ENCODE assay signal across 11 cellular contexts in genomic region chr1:209751627-209752231, GRCh38. TPM values are rescaled to one million over a fixed set of nuclear protein-coding genes. Genes with fewer than 3 reads are reported as not detected.
DNase-seq lines count a peak whose midpoint lies in the region; ATAC-seq and TF ChIP-seq lines count a peak whose summit lies in the region.
"Had no signal": no experiment of that assay in that cellular context is flagged by ENCODE, and none has a peak within 500 bp of the region (broad histone marks: within the 10 kb centered on the region; RNA-seq: fewer than 3 reads in every experiment).

No MANE protein-coding gene starts in this region.

- DNase-seq in activated CD8-positive, alpha-beta memory T cell treated with anti-CD3 and anti-CD28 coated beads for 24 hours = peak; percentile 90
- no peak for DNase-seq in activated CD8-positive, alpha-beta memory T cell treated with anti-CD3 and anti-CD28 coated beads, Interleukin-2, amount 50 U/mL, for 4 hours
- DNase-seq in UCSD-AML1 (lab: John Stamatoyannopoulos, UW; ENCODE audit: unreplicated experiment) (no peak), HFFc6 (no peak)
- no peak for DNase-seq in effector CD4-positive, alpha-beta T cell
- DNase-seq: IMR-90 had no signal

- peak overlapping the region; percentile 27; the same call in 1 of the 2 replicates for H3K27ac ChIP-seq in VCaP

- no peaks in the 10 kb centered on the region for H3K27me3 Mint-ChIP-seq in stimulated activated naive CD8-positive, alpha-beta T cell treated with anti-CD3 and anti-CD28 coated beads, Interleukin-15, Interleukin-2, amounts not matched to agents 100 ng/mL and 50 ng/mL, for 24 hours
- H3K27me3 Mint-ChIP-seq in HFFc6 (ENCODE audit: insufficient read depth) = peaks cover 1% of the 10 kb centered on the region; the same call in 1 of the 2 replicates

- peaks cover 91% of the 10 kb centered on the region for H3K4me1 Mint-ChIP-seq in stimulated activated naive CD8-positive, alpha-beta T cell treated with anti-CD3 and anti-CD28 coated beads, Interleukin-15, Interleukin-2, amounts not matched to agents 100 ng/mL and 50 ng/mL, for 24 hours (ENCODE audit: low read depth)
- peaks cover 28% of the 10 kb centered on the region for H3K4me1 Mint-ChIP-seq in HFFc6 (ENCODE audit: low read depth)

- H3K9me3 Mint-ChIP-seq in stimulated activated naive CD8-positive, alpha-beta T cell treated with anti-CD3 and anti-CD28 coated beads, Interleukin-15, Interleukin-2, amounts not matched to agents 100 ng/mL and 50 ng/mL, for 24 hours = no peaks in the 10 kb centered on the region
- H3K9me3 Mint-ChIP-seq in HFFc6 = no peaks in the 10 kb centered on the region
- H3K9me3 Mint-ChIP-seq: type B pancreatic cell had no signal

- no peak for TF ChIP-seq CTCF in VCaP (conservative IDR thresholded peaks at IDR 0.05)
- no peak for TF ChIP-seq CTCF in HFFc6 (IDR thresholded peaks at IDR 0.05)

- peak overlapping the region; percentile 100 for H3K27ac Mint-ChIP-seq in stimulated activated naive CD8-positive, alpha-beta T cell treated with anti-CD3 and anti-CD28 coated beads, Interleukin-15, Interleukin-2, amounts not matched to agents 100 ng/mL and 50 ng/mL, for 24 hours
- no peak overlapping the region for H3K27ac Mint-ChIP-seq in HFFc6
- H3K27ac Mint-ChIP-seq: type B pancreatic cell had no signal

- peaks cover 9% of the 10 kb centered on the region for H3K36me3 Mint-ChIP-seq in stimulated activated naive CD8-positive, alpha-beta T cell treated with anti-CD3 and anti-CD28 coated beads, Interleukin-15, Interleukin-2, amounts not matched to agents 100 ng/mL and 50 ng/mL, for 24 hours (ENCODE audit: low read depth)
- H3K36me3 Mint-ChIP-seq in HFFc6 (ENCODE audit: low read depth) = no peaks in the 10 kb centered on the region; the same call in 1 of the 2 replicates
- H3K36me3 Mint-ChIP-seq: type B pancreatic cell had no signal

- ATAC-seq in HG02970 (IDR thresholded peaks at IDR 0.05; ENCODE audit: low FRiP score, unreplicated experiment) = peak; percentile 46

- H3K4me3 Mint-ChIP-seq in stimulated activated naive CD8-positive, alpha-beta T cell treated with anti-CD3 and anti-CD28 coated beads, Interleukin-15, Interleukin-2, amounts not matched to agents 100 ng/mL and 50 ng/mL, for 24 hours = peak overlapping the region; percentile 79
- H3K4me3 Mint-ChIP-seq in HFFc6 = no peak overlapping the region
- H3K4me3 Mint-ChIP-seq: type B pancreatic cell had no signal

RNA-seq across cellular contexts. Expression of gene TRAF3IP3, which starts 4.1 kb away (rescaled TPM):
- under 1 TPM in 1 of 6 experiments, not detected in 5; 0.24 TPM for total RNA-seq in HFFc6 (2021; fragmentation: NEBNext Ultra II Directional; extraction: Animal tissue kit (Norgen Biotek cat#: 25700))
- total RNA-seq: osteocyte had no signal

RNA-seq across cellular contexts. Expression of gene C1orf74, which starts 32.6 kb away (rescaled TPM):
- 1 to 10 TPM; 1.8 to 2.7 (median 2.4) TPM for total RNA-seq in HFFc6 (2021; fragmentation: NEBNext Ultra II Directional; extraction: Animal tissue kit (Norgen Biotek cat#: 25700))

RNA-seq across cellular contexts. Expression of gene HSD11B1, which starts 47.1 kb away (rescaled TPM):
- total RNA-seq in HFFc6 (2021; fragmentation: NEBNext Ultra II Directional; extraction: Animal tissue kit (Norgen Biotek cat#: 25700)) = not detected
- total RNA-seq: osteocyte had no signal

RNA-seq across cellular contexts. Expression of gene IRF6, which starts 54.2 kb away (rescaled TPM):
- total RNA-seq in HFFc6 (2021; fragmentation: NEBNext Ultra II Directional; extraction: Animal tissue kit (Norgen Biotek cat#: 25700)) = 1 to 10 TPM in 2 of 6 experiments, under 1 TPM in 4; 0.14 to 3.2 (median 0.28) TPM
- total RNA-seq: osteocyte had no signal
